1 cellular context compared by ENCODE assay signal in the genomic region with DNA sequence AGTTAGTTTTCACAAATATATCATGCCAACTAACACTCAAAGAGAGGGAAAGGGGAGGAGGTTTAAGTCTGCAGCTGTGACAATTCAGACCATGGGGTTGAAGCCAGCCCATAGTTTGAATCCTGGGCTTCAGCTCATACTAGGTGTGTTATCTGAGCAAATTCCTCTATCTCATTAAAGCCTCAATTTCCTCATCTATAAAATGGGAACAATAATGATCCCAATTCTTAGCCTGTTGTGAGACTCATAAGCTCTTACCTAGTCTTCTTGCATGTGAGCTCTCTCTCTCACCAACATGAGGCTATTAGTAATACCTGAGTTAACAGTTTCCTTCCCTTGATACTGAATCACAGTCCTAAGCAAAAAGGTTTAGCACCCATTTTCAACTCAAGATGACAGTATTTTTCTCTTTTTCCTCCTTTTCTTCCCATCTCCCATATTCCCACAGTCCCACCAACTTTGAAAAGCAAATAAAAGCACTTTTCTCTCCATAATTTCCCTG.
TF ChIP-seq lines count a peak whose summit lies in the region.

No MANE protein-coding gene starts in this region.

TF ChIP-seq in K562, 482 proteins besides CTCF, POLR2A, EP300 and RAD21 (continued from another document):
- TF ChIP-seq KDM1A (IDR thresholded peaks at IDR 0.05): 0 out of 4 replicates have a peak, but pooled peaks of 1 of the 2 experiments have one; percentile 18
- TF ChIP-seq, protein P1, sequence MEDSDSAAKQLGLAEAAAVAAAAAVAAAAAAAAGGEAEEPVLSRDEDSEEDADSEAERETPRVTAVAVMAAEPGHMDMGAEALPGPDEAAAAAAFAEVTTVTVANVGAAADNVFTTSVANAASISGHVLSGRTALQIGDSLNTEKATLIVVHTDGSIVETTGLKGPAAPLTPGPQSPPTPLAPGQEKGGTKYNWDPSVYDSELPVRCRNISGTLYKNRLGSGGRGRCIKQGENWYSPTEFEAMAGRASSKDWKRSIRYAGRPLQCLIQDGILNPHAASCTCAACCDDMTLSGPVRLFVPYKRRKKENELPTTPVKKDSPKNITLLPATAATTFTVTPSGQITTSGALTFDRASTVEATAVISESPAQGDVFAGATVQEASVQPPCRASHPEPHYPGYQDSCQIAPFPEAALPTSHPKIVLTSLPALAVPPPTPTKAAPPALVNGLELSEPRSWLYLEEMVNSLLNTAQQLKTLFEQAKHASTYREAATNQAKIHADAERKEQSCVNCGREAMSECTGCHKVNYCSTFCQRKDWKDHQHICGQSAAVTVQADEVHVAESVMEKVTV (CRISPR knock-in tag; IDR thresholded peaks at IDR 0.05): no peak
- peak; percentile 80 for TF ChIP-seq RBM25 (IDR thresholded peaks at IDR 0.05; ENCODE audit: low read depth, low read length, severe bottlenecking)
